In genomic region chr7:20233362-20233761, GRCh38 we compare ENCODE assay signal across 32 cellular contexts. TPM values are rescaled to one million over a fixed set of nuclear protein-coding genes. Genes with fewer than 3 reads are reported as not detected.
DNase-seq lines count a peak whose midpoint lies in the region; ATAC-seq and TF ChIP-seq lines count a peak whose summit lies in the region.
"Had no signal": no experiment of that assay in that cellular context is flagged by ENCODE, and none has a peak within 500 bp of the region (broad histone marks: within the 10 kb centered on the region; RNA-seq: fewer than 3 reads in every experiment).

No MANE protein-coding gene starts in this region.

- peaks cover 3% of the 10 kb centered on the region for H3K4me1 ChIP-seq in IMR-90 (ENCODE audit: control insufficient read depth, insufficient read depth, low read length)
- H3K4me1 ChIP-seq: colonic mucosa, sigmoid colon, transverse colon had no signal

- H4K5ac ChIP-seq in IMR-90 (ENCODE audit: low read depth, low read length) = no peak overlapping the region

- H3K9me3 ChIP-seq in IMR-90 (ENCODE audit: control insufficient read depth, insufficient read depth, low read length) = no peaks in the 10 kb centered on the region
- H3K9me3 ChIP-seq: Caco-2, colonic mucosa, mucosa of descending colon, sigmoid colon, transverse colon had no signal

- DNase-seq in IMR-90 (no peak), HFFc6 (no peak), epidermal melanocyte (ENCODE audit: insufficient read length, low spot score) (no peak), NCI-H446 (lab: John Stamatoyannopoulos, UW) (no peak)
- DNase-seq: activated CD4-positive, alpha-beta T cell treated with anti-CD3 and anti-CD28 coated beads, Interleukin-2, amount 50 U/mL, for 4 hours; activated naive CD4-positive, alpha-beta T cell treated with Interleukin-2 at 50 U/mL for 16 hours; Caco-2; colonic mucosa; effector CD4-positive, alpha-beta T cell; H7; hypothalamus; Karpas-422; mucosa of descending colon; NCI-H1417; NCI-H2029 treated with DMSO at 0.1 percent for 48 hours; NCI-H526; occipital lobe; sigmoid colon; stimulated activated CD4-positive, alpha-beta T cell treated with anti-CD3 and anti-CD28 coated beads, Interleukin-4, amount 100 ng/mL, for 1 hour; T-helper 17 cell; transverse colon had no signal

- H2BK120ac ChIP-seq in IMR-90 (ENCODE audit: low read depth, low read length) = no peak overlapping the region

- peaks cover 40% of the 10 kb centered on the region for H3K9me3 Mint-ChIP-seq in HFFc6
- H3K9me3 Mint-ChIP-seq: activated T-helper 1 cell treated with anti-CD3 and anti-CD28 coated beads, Interleukin-12 subunit alpha, Interleukin-12 subunit beta, Interleukin-2, Interleukin-4 antibody, amounts not matched to agents 30 ng/mL and 10 ng/mL and 1 ng/mL, durations not matched to agents 14 hours and 24 hours and 36 hours had no signal

- in situ Hi-C loops in IMR-90 (cut with MboI; ENCODE audit: low sequenced_read_pairs) = no loop called here

- 100% methylated on average over 1 of the region's 4 CpGs; no CpG with 5 or more reads in 1 of the 2 experiments for WGBS in IMR-90 (ENCODE audit: extremely low coverage in 2 of 2, insufficient read length in 1 of 2), 2 experiments

- H3K9ac ChIP-seq in IMR-90 (ENCODE audit: low read depth, low read length) = no peak overlapping the region

- intact Hi-C loops in IMR-90 (cut with micrococcal nuclease) = loop anchor here (5.0 kb wide), 1 partner anchor 39 kb away; no protein-coding TSS in a partner anchor

- CTCF ChIA-PET in IMR-90 (lab: Yijun Ruan, JAX) = no interaction called here

- no peak overlapping the region for H2AK9ac ChIP-seq in IMR-90 (replicated peaks; ENCODE audit: low read depth, low read length, poor library complexity)

- 0 out of 3 replicates have a peak overlapping the region, but pooled peaks have one; percentile 20 for H2BK15ac ChIP-seq in IMR-90 (ENCODE audit: low read depth, low read length)

- H3K4ac ChIP-seq in IMR-90 (ENCODE audit: low read depth, low read length) = no peak overlapping the region; the same call in 1 of the 2 replicates

- TF ChIP-seq POLR2A in IMR-90 (IDR thresholded peaks at IDR 0.05; ENCODE audit: low read depth, low read length) = no peak

- H3K18ac ChIP-seq in IMR-90 (ENCODE audit: low read depth, low read length) = no peak overlapping the region

- H4K8ac ChIP-seq in IMR-90 (ENCODE audit: low read depth in 2 of 2, low read length in 2 of 2) = no peak overlapping the region

- dilution Hi-C loops in IMR-90 (cut with HindIII; ENCODE audit: low sequenced_read_pairs, unreplicated experiment) = no loop called here

- no peak overlapping the region for H2BK20ac ChIP-seq in IMR-90 (ENCODE audit: low read depth, low read length)

- H3K56ac ChIP-seq in IMR-90 (ENCODE audit: extremely low read depth, insufficient read depth, low read length) = no peak overlapping the region

- peaks cover 2% of the 10 kb centered on the region for H3K27me3 Mint-ChIP-seq in HFFc6 (ENCODE audit: insufficient read depth)
- H3K27me3 Mint-ChIP-seq: T-helper 17 cell had no signal

- no peak overlapping the region for H3K14ac ChIP-seq in IMR-90 (replicated peaks; ENCODE audit: low read depth, low read length)

- H2AK5ac ChIP-seq in IMR-90 (ENCODE audit: low read depth, low read length) = no peak overlapping the region

- no TSS peak for BruUV-seq in IMR-90 (replicated peaks; lab: Mats Ljungman, UMichigan)

- H3K23ac ChIP-seq in IMR-90 (ENCODE audit: low read depth, low read length) = no peak overlapping the region

- no peak overlapping the region for H3K4me3 ChIP-seq in IMR-90 (ENCODE audit: insufficient read depth, low read depth, low read length)
- H3K4me3 ChIP-seq: colonic mucosa, lung, mucosa of descending colon, sigmoid colon, transverse colon had no signal

- no peak overlapping the region for H2BK5ac ChIP-seq in IMR-90 (ENCODE audit: low read depth, low read length, poor library complexity, severe bottlenecking)

- no peaks in the 10 kb centered on the region for H3K27me3 ChIP-seq in IMR-90 (ENCODE audit: control insufficient read depth, insufficient read depth, low read length)
- H3K27me3 ChIP-seq: colonic mucosa, sigmoid colon, transverse colon had no signal

- no peaks in the 10 kb centered on the region for H3K9me1 ChIP-seq in IMR-90 (ENCODE audit: insufficient read depth, low read length)

- POLR2A ChIA-PET in IMR-90 (lab: Charles Lee; ENCODE audit: unreplicated experiment) = no interaction called here

- H3K4me3 Mint-ChIP-seq in HFFc6 = no peak overlapping the region
- H3K4me3 Mint-ChIP-seq: activated T-helper 1 cell treated with anti-CD3 and anti-CD28 coated beads, Interleukin-12 subunit alpha, Interleukin-12 subunit beta, Interleukin-2, Interleukin-4 antibody, amounts not matched to agents 30 ng/mL and 10 ng/mL and 1 ng/mL, durations not matched to agents 14 hours and 24 hours and 36 hours; natural killer cell treated with Interleukin-12 subunit alpha and Interleukin-12 subunit beta and Interleukin-15 and Interleukin-18, amount 100 ng/mL, for 72 hours; T-helper 17 cell had no signal

- H3K4me1 Mint-ChIP-seq in HFFc6 (ENCODE audit: low read depth) = no peaks in the 10 kb centered on the region; the same call in 1 of the 2 replicates
- H3K4me1 Mint-ChIP-seq: T-helper 17 cell had no signal

- TF ChIP-seq RAD21 in IMR-90 (IDR thresholded peaks at IDR 0.05; ENCODE audit: low read length) = no peak

- no peak overlapping the region for H4K91ac ChIP-seq in IMR-90 (ENCODE audit: insufficient read depth, low read depth, low read length)

- no peaks in the 10 kb centered on the region for H3K36me3 ChIP-seq in IMR-90 (ENCODE audit: control insufficient read depth, insufficient read depth, low read length)
- H3K36me3 ChIP-seq: colonic mucosa, sigmoid colon, transverse colon had no signal

- no peaks in the 10 kb centered on the region for H4K20me1 ChIP-seq in IMR-90 (ENCODE audit: insufficient read depth, low read length)

- no peak overlapping the region for H3K27ac ChIP-seq in IMR-90 (ENCODE audit: insufficient read depth, low read length)
- H3K27ac ChIP-seq: C4-2B, colonic mucosa, epithelial cell of prostate, sigmoid colon, transverse colon had no signal

- H2AFZ ChIP-seq in IMR-90 (replicated peaks; ENCODE audit: low read length, poor library complexity) = no peak overlapping the region

- H3K79me1 ChIP-seq in IMR-90 (ENCODE audit: low read depth in 1 of 2, low read length in 2 of 2) = no peaks in the 10 kb centered on the region

- TF ChIP-seq CTCF in IMR-90 (conservative IDR thresholded peaks at IDR 0.05; ENCODE audit: low read depth, low read length) = no peak
- TF ChIP-seq CTCF in HFFc6 (IDR thresholded peaks at IDR 0.05) = no peak

- no peak overlapping the region for H3K27ac Mint-ChIP-seq in HFFc6
- H3K27ac Mint-ChIP-seq: activated T-helper 1 cell treated with anti-CD3 and anti-CD28 coated beads, Interleukin-12 subunit alpha, Interleukin-12 subunit beta, Interleukin-2, Interleukin-4 antibody, amounts not matched to agents 30 ng/mL and 10 ng/mL and 1 ng/mL, durations not matched to agents 14 hours and 24 hours and 36 hours; natural killer cell treated with Interleukin-12 subunit alpha and Interleukin-12 subunit beta and Interleukin-15 and Interleukin-18, amount 100 ng/mL, for 72 hours; T-helper 17 cell had no signal

- ATAC-seq in GM19025 (IDR thresholded peaks at IDR 0.05; ENCODE audit: low read depth, unreplicated experiment) (peak; percentile 65), HG02678 (IDR thresholded peaks at IDR 0.05; ENCODE audit: unreplicated experiment) (peak; percentile 49), IMR-90 (ENCODE audit: low read depth) (no peak), HG02623 (IDR thresholded peaks at IDR 0.05; ENCODE audit: unreplicated experiment) (no peak)
- ATAC-seq: mucosa of descending colon, Right ventricle myocardium inferior, SK-N-SH treated with all-trans-retinoic acid at 6 μM for 48 hours, T-helper 17 cell had no signal

- no peaks in the 10 kb centered on the region for H3K36me3 Mint-ChIP-seq in HFFc6 (ENCODE audit: low read depth)

- no peak overlapping the region for H3K4me2 ChIP-seq in IMR-90 (ENCODE audit: low read depth, low read length)

TF ChIP-seq in IMR-90, 13 proteins besides CTCF, POLR2A, EP300 and RAD21:
- no peak for TF ChIP-seq BHLHE40 (IDR thresholded peaks at IDR 0.05; ENCODE audit: low read depth, low read length)
- no peak for TF ChIP-seq NFE2L2 (IDR thresholded peaks at IDR 0.05; ENCODE audit: low read depth, low read length)
- TF ChIP-seq FOS (IDR thresholded peaks at IDR 0.05; ENCODE audit: low read depth, low read length) = no peak
- no peak for TF ChIP-seq MAFK (IDR thresholded peaks at IDR 0.05; ENCODE audit: low read depth, low read length)
- no peak for TF ChIP-seq RFX5 (IDR thresholded peaks at IDR 0.05; ENCODE audit: low read depth, low read length)
- no peak for TF ChIP-seq ELK1 (IDR thresholded peaks at IDR 0.05; ENCODE audit: borderline replicate concordance, low read depth, low read length)
- no peak for TF ChIP-seq MAZ (IDR thresholded peaks at IDR 0.05; ENCODE audit: borderline replicate concordance, low read depth, low read length)
- no peak for TF ChIP-seq MXI1 (IDR thresholded peaks at IDR 0.05; ENCODE audit: borderline replicate concordance, low read depth, low read length)
- TF ChIP-seq RCOR1 (IDR thresholded peaks at IDR 0.05; ENCODE audit: insufficient replicate concordance, low read length) = no peak
- no peak for TF ChIP-seq CEBPB (IDR thresholded peaks at IDR 0.05; ENCODE audit: low read depth, low read length)
TF ChIP-seq in IMR-90: peak in this region for 0.

RNA-seq across cellular contexts. Expression of gene MACC1, which starts 16.2 kb away (rescaled TPM):
- under 0.01 TPM in 2 replicates for total RNA-seq in IMR-90 (2012; rRNA removed)
- polyA plus RNA-seq in IMR-90 (2012; rRNA removed) = not detected in 2 replicates
- not detected in 2 replicates for polyA plus RNA-seq in IMR-90 (2012; cell fraction: cytosol; rRNA removed)
- polyA plus RNA-seq in IMR-90 (2012; cell fraction: nucleus; rRNA removed; ENCODE audit: low replicate concordance) = 0.01 TPM in 1 of 2 replicates, not detected in the other
- not detected for total RNA-seq in HFFc6 (2021; fragmentation: NEBNext Ultra II Directional; extraction: Animal tissue kit (Norgen Biotek cat#: 25700))
- total RNA-seq: activated T-helper 1 cell treated with anti-CD3 and anti-CD28 coated beads, Interleukin-12 subunit alpha, Interleukin-12 subunit beta, Interleukin-2, Interleukin-4 antibody, amounts not matched to agents 30 ng/mL and 10 ng/mL and 1 ng/mL, durations not matched to agents 14 hours and 24 hours and 36 hours; G401 had no signal

Comparison
In these comparisons a context has a peak if more than half of its experiments do, and no peak if none do; other contexts are left out.
1. ATAC-seq: peak in GM19025 (single experiment) and HG02678 (single experiment); none in IMR-90 (single experiment) and HG02623 (single experiment).